ENCODE assay signal across 1 cellular context in genomic region chr1:180947901-180948311, GRCh38.
TF ChIP-seq lines count a peak whose summit lies in the region.

No MANE protein-coding gene starts in this region.

TF ChIP-seq in WTC11, 78 proteins besides CTCF, POLR2A, EP300 and RAD21 (continued from another document):
- TF ChIP-seq E2F1 (CRISPR knock-in tag; IDR thresholded peaks at IDR 0.05): no peak
